12 cellular contexts compared by ENCODE assay signal in genomic region chr21:21200939-21201610, GRCh38.
DNase-seq lines count a peak whose midpoint lies in the region; ATAC-seq and TF ChIP-seq lines count a peak whose summit lies in the region.
"Had no signal": no experiment of that assay in that cellular context is flagged by ENCODE, and none has a peak within 500 bp of the region (broad histone marks: within the 10 kb centered on the region; RNA-seq: fewer than 3 reads in every experiment).

No MANE protein-coding gene starts in this region.

- peak overlapping the region; percentile 56 for H3K4me3 Mint-ChIP-seq in osteocyte (ENCODE audit: unreplicated experiment)

- H3K9me3 ChIP-seq in MM.1S (replicated peaks; ENCODE audit: insufficient read depth, low read length) = no peaks in the 10 kb centered on the region
- H3K9me3 ChIP-seq in esophagus muscularis mucosa = no peaks in the 10 kb centered on the region
- H3K9me3 ChIP-seq: uterus had no signal

- 57% methylated on average over 5 of the region's 5 CpGs for WGBS in esophagus muscularis mucosa

- no peak for TF ChIP-seq EP300 in esophagus muscularis mucosa (IDR thresholded peaks at IDR 0.05)

- H3K27ac ChIP-seq in MM.1S (ENCODE audit: low read length) (no peak overlapping the region), esophagus muscularis mucosa (replicated peaks in 1 of 4) (peak overlapping the region; percentile 35 to 67 (median 51))

- H3K9me3 Mint-ChIP-seq in osteocyte (ENCODE audit: unreplicated experiment) = peaks cover 3% of the 10 kb centered on the region

- no peaks in the 10 kb centered on the region for H3K9me2 ChIP-seq in MM.1S (replicated peaks; ENCODE audit: insufficient read depth, low read length)

- H3K27ac Mint-ChIP-seq in osteocyte (ENCODE audit: unreplicated experiment) = peak overlapping the region; percentile 93

- H3K4me1 ChIP-seq in MM.1S (ENCODE audit: low read length) (no peaks in the 10 kb centered on the region), esophagus muscularis mucosa (peaks cover 2 to 22% (median 11%) of the 10 kb centered on the region in 4 donors)
- H3K4me1 ChIP-seq: uterus had no signal

- no peaks in the 10 kb centered on the region; the same call in 1 of the 2 replicates for H4K20me1 ChIP-seq in MM.1S (ENCODE audit: insufficient read depth, low read length)

- H3K79me2 ChIP-seq in MM.1S (ENCODE audit: low read length) = no peaks in the 10 kb centered on the region

- H3K27me3 ChIP-seq in MM.1S (replicated peaks; ENCODE audit: insufficient read depth, low read length) = no peaks in the 10 kb centered on the region
- H3K27me3 ChIP-seq in esophagus muscularis mucosa = no peaks in the 10 kb centered on the region
- H3K27me3 ChIP-seq: uterus had no signal

- H3K9ac ChIP-seq in MM.1S (ENCODE audit: low read length) = no peak overlapping the region

- ATAC-seq in HG02759 (IDR thresholded peaks at IDR 0.05; ENCODE audit: unreplicated experiment) (no peak), GM18867 (IDR thresholded peaks at IDR 0.05; ENCODE audit: unreplicated experiment) (no peak)
- ATAC-seq: Panc1 had no signal

- no peak overlapping the region for H3K4me3 ChIP-seq in MM.1S (ENCODE audit: low read length)
- H3K4me3 ChIP-seq in esophagus muscularis mucosa = peak overlapping the region; percentile 17 to 39 (median 30)
- H3K4me3 ChIP-seq: lung had no signal

- intact Hi-C loops in esophagus muscularis mucosa (cut with DNase I) = no loop called here

- H3F3A ChIP-seq in MM.1S (ENCODE audit: insufficient read depth, low read length) = no peaks in the 10 kb centered on the region

- no peak for TF ChIP-seq POLR2A in esophagus muscularis mucosa (IDR thresholded peaks at IDR 0.05; ENCODE audit: low read depth)

- no peak overlapping the region for H2AFZ ChIP-seq in MM.1S (ENCODE audit: low read length)

- DNase-seq in EL (peak; percentile 22), MM.1S (peak; percentile 11), esophagus muscularis mucosa (ENCODE audit: extremely low spot score) (no peak), osteocyte (ENCODE audit: extremely low spot score, unreplicated experiment) (no peak), NCI-H1930 (lab: John Stamatoyannopoulos, UW) (no peak), glomerular visceral epithelial cell (ENCODE audit: extremely low spot score) (no peak)
- DNase-seq: effector CD8-positive, alpha-beta T cell; uterus had no signal

- TF ChIP-seq CTCF in MM.1S (IDR thresholded peaks at IDR 0.05; ENCODE audit: low read length) (no peak), esophagus muscularis mucosa (IDR thresholded peaks at IDR 0.05) (no peak), osteocyte (IDR thresholded peaks at IDR 0.05) (no peak)

- H3K27me3 Mint-ChIP-seq in osteocyte (ENCODE audit: unreplicated experiment) = no peaks in the 10 kb centered on the region

- H3K36me3 ChIP-seq in MM.1S (replicated peaks; ENCODE audit: insufficient read depth, low read length) (no peaks in the 10 kb centered on the region), esophagus muscularis mucosa (no peaks in the 10 kb centered on the region)
- H3K36me3 ChIP-seq: uterus had no signal

- H3K4me1 Mint-ChIP-seq in osteocyte (ENCODE audit: unreplicated experiment) = peaks cover 46% of the 10 kb centered on the region

- peaks cover 4% of the 10 kb centered on the region for H3K36me3 Mint-ChIP-seq in osteocyte (ENCODE audit: unreplicated experiment)

- H3K4me2 ChIP-seq in MM.1S (ENCODE audit: low read depth, low read length) = no peak overlapping the region

Comparison
In these comparisons a context has a peak if more than half of its experiments do, and no peak if none do; other contexts are left out.
1. DNase-seq: peak in EL (single experiment) and MM.1S (single experiment); none in esophagus muscularis mucosa (single experiment), osteocyte (single experiment), NCI-H1930 (0 of 2) and glomerular visceral epithelial cell (single experiment).